1 cellular context compared by ENCODE assay signal in the genomic region with DNA sequence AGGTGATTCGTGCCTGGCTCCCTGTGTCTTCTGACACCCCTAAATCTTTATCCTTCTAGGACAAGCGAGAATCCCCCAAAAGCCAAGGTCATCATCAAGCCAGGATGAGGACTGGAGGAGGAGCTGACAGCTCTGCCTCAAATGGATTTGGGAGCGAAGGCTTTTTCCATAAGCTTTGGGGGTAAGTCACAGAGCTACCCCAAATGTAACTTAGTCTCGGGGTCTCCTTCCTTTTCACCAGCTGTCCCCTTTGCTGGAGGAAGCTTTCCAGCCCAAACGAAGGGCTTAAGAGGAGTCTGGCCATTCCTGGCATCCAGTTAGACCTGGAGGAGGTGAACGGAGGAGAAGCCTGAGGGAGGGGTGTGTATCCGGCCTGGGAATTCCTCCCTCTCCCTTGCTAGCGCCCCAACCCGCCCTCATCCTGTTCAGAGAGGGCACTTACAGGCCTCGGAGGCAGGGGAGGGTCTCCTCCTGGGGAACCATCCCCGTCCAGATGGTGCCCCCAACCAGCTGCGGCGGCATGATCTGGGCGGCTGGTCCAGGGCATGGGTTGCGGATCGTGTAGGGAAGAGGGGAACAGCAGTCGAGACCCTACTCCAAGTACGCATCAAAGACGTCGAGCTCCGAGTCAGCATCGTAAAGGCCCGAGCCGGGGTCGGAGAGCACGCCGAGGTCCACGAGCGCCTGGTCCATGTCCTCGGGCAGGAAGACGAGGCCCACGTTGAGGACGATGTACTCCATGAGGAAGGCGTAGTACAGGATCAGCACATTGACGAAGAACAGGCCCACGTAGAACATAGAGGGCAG.
TF ChIP-seq lines count a peak whose summit lies in the region.

No MANE protein-coding gene starts in this region.

TF ChIP-seq in HepG2, 621 proteins besides CTCF, POLR2A, EP300 and RAD21 (continues in another document):
- peak; percentile 29; the same call in 1 of the 2 replicates for TF ChIP-seq ZNF143 (CRISPR knock-in tag; IDR thresholded peaks at IDR 0.05)
- no peak for TF ChIP-seq ZNF556 (CRISPR knock-in tag; IDR thresholded peaks at IDR 0.05; ENCODE audit: borderline replicate concordance)
- no peak for TF ChIP-seq EHMT2 (IDR thresholded peaks at IDR 0.05; ENCODE audit: borderline replicate concordance, low read depth, low read length)
- no peak for TF ChIP-seq MLLT10 (CRISPR knock-in tag; IDR thresholded peaks at IDR 0.05)
- TF ChIP-seq GABPB1 (CRISPR knock-in tag; IDR thresholded peaks at IDR 0.05) = 0 out of 2 replicates have a peak, but pooled peaks have one; percentile 34
- peak; percentile 87; the same call in 1 of the 2 replicates for TF ChIP-seq ZNF607 (CRISPR knock-in tag; IDR thresholded peaks at IDR 0.05; ENCODE audit: borderline replicate concordance)
- no peak for TF ChIP-seq ZFP37 (CRISPR knock-in tag; IDR thresholded peaks at IDR 0.05; ENCODE audit: borderline replicate concordance)
- TF ChIP-seq ZBED4 (CRISPR knock-in tag; IDR thresholded peaks at IDR 0.05; ENCODE audit: borderline replicate concordance) = 0 out of 2 replicates have a peak, but pooled peaks have one; percentile 11
- peak; percentile 39 for TF ChIP-seq ZNF781 (CRISPR knock-in tag; IDR thresholded peaks at IDR 0.05; ENCODE audit: borderline replicate concordance, not compliant biosample characterization)
- TF ChIP-seq ZNF263 (CRISPR knock-in tag; IDR thresholded peaks at IDR 0.05) = 0 out of 2 replicates have a peak, but pooled peaks have one; percentile 13
- TF ChIP-seq DZIP1 (CRISPR knock-in tag; IDR thresholded peaks at IDR 0.05) = peak; percentile 66
- no peak for TF ChIP-seq ZBTB37 (CRISPR knock-in tag; IDR thresholded peaks at IDR 0.05)
- TF ChIP-seq ZMYM3 (CRISPR knock-in tag; IDR thresholded peaks at IDR 0.05) = 0 out of 2 replicates have a peak, but pooled peaks have one; percentile 11
- TF ChIP-seq GATA4 (IDR thresholded peaks at IDR 0.05; ENCODE audit: borderline replicate concordance, low read depth) = no peak
- no peak for TF ChIP-seq ZNF275 (CRISPR knock-in tag; IDR thresholded peaks at IDR 0.05; ENCODE audit: borderline replicate concordance)
- TF ChIP-seq ZNF33B (CRISPR knock-in tag; IDR thresholded peaks at IDR 0.05) = no peak
- TF ChIP-seq ZMYM4 (CRISPR knock-in tag; IDR thresholded peaks at IDR 0.05) = no peak
- no peak for TF ChIP-seq ATF7-NPFF (CRISPR knock-in tag; IDR thresholded peaks at IDR 0.05; ENCODE audit: low read depth)
- no peak for TF ChIP-seq FIP1L1 (IDR thresholded peaks at IDR 0.05; ENCODE audit: borderline replicate concordance, insufficient read depth, low read depth, low read length)
- no peak for TF ChIP-seq HNF4G (IDR thresholded peaks at IDR 0.05; ENCODE audit: borderline replicate concordance, low read depth, low read length)
- 0 out of 2 replicates have a peak, but pooled peaks have one; percentile 52 for TF ChIP-seq HNF4G (CRISPR knock-in tag; IDR thresholded peaks at IDR 0.05; ENCODE audit: borderline replicate concordance, low read depth)
- 0 out of 2 replicates have a peak, but pooled peaks have one; percentile 15 for TF ChIP-seq KDM5A (IDR thresholded peaks at IDR 0.05; ENCODE audit: borderline replicate concordance, low read length)
- no peak for TF ChIP-seq MXD4 (CRISPR knock-in tag; IDR thresholded peaks at IDR 0.05)
- peak; percentile 45; the same call in 1 of the 2 replicates for TF ChIP-seq ZNF441 (CRISPR knock-in tag; IDR thresholded peaks at IDR 0.05; ENCODE audit: borderline replicate concordance)
- TF ChIP-seq MBNL3 (CRISPR knock-in tag; conservative IDR thresholded peaks at IDR 0.05) = no peak
- peak; percentile 61 for TF ChIP-seq ZBTB7A (CRISPR knock-in tag; IDR thresholded peaks at IDR 0.05)
- TF ChIP-seq, protein P1, sequence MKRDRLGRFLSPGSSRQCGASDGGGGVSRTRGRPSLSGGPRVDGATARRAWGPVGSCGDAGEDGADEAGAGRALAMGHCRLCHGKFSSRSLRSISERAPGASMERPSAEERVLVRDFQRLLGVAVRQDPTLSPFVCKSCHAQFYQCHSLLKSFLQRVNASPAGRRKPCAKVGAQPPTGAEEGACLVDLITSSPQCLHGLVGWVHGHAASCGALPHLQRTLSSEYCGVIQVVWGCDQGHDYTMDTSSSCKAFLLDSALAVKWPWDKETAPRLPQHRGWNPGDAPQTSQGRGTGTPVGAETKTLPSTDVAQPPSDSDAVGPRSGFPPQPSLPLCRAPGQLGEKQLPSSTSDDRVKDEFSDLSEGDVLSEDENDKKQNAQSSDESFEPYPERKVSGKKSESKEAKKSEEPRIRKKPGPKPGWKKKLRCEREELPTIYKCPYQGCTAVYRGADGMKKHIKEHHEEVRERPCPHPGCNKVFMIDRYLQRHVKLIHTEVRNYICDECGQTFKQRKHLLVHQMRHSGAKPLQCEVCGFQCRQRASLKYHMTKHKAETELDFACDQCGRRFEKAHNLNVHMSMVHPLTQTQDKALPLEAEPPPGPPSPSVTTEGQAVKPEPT (CRISPR knock-in tag; IDR thresholded peaks at IDR 0.05; ENCODE audit: low read depth) = 0 out of 2 replicates have a peak, but pooled peaks have one; percentile 58
- TF ChIP-seq, protein P2, sequence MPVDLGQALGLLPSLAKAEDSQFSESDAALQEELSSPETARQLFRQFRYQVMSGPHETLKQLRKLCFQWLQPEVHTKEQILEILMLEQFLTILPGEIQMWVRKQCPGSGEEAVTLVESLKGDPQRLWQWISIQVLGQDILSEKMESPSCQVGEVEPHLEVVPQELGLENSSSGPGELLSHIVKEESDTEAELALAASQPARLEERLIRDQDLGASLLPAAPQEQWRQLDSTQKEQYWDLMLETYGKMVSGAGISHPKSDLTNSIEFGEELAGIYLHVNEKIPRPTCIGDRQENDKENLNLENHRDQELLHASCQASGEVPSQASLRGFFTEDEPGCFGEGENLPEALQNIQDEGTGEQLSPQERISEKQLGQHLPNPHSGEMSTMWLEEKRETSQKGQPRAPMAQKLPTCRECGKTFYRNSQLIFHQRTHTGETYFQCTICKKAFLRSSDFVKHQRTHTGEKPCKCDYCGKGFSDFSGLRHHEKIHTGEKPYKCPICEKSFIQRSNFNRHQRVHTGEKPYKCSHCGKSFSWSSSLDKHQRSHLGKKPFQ (CRISPR knock-in tag; IDR thresholded peaks at IDR 0.05; ENCODE audit: insufficient replicate concordance) = peak; percentile 34
- TF ChIP-seq KLF16 (CRISPR knock-in tag; IDR thresholded peaks at IDR 0.05) = no peak
- no peak for TF ChIP-seq PREB (CRISPR knock-in tag; IDR thresholded peaks at IDR 0.05)
- peak; percentile 74; the same call in 1 of the 2 replicates for TF ChIP-seq ZNF616 (CRISPR knock-in tag; IDR thresholded peaks at IDR 0.05; ENCODE audit: low read depth)
- TF ChIP-seq ZNF446 (CRISPR knock-in tag; IDR thresholded peaks at IDR 0.05) = peak; percentile 62
- no peak for TF ChIP-seq LCORL (IDR thresholded peaks at IDR 0.05)
- no peak for TF ChIP-seq LCORL (CRISPR knock-in tag; IDR thresholded peaks at IDR 0.05)
- TF ChIP-seq ZFP90 (CRISPR knock-in tag; IDR thresholded peaks at IDR 0.05; ENCODE audit: borderline replicate concordance) = peak; percentile 75
- no peak for TF ChIP-seq SNRNP70 (IDR thresholded peaks at IDR 0.05; ENCODE audit: low read depth, low read length)
- TF ChIP-seq THAP9 (CRISPR knock-in tag; IDR thresholded peaks at IDR 0.05; ENCODE audit: borderline replicate concordance) = peak; percentile 17; the same call in 1 of the 2 replicates
- peak; percentile 17; the same call in 1 of the 2 replicates for TF ChIP-seq MTA1 (CRISPR knock-in tag; IDR thresholded peaks at IDR 0.05; ENCODE audit: borderline replicate concordance)
- no peak for TF ChIP-seq ZNF292 (CRISPR knock-in tag; IDR thresholded peaks at IDR 0.05; ENCODE audit: borderline replicate concordance, low read depth)
- no peak for TF ChIP-seq AGO1 (IDR thresholded peaks at IDR 0.05; ENCODE audit: low read depth, low read length, poor library complexity, severe bottlenecking)
